In the genomic region with DNA sequence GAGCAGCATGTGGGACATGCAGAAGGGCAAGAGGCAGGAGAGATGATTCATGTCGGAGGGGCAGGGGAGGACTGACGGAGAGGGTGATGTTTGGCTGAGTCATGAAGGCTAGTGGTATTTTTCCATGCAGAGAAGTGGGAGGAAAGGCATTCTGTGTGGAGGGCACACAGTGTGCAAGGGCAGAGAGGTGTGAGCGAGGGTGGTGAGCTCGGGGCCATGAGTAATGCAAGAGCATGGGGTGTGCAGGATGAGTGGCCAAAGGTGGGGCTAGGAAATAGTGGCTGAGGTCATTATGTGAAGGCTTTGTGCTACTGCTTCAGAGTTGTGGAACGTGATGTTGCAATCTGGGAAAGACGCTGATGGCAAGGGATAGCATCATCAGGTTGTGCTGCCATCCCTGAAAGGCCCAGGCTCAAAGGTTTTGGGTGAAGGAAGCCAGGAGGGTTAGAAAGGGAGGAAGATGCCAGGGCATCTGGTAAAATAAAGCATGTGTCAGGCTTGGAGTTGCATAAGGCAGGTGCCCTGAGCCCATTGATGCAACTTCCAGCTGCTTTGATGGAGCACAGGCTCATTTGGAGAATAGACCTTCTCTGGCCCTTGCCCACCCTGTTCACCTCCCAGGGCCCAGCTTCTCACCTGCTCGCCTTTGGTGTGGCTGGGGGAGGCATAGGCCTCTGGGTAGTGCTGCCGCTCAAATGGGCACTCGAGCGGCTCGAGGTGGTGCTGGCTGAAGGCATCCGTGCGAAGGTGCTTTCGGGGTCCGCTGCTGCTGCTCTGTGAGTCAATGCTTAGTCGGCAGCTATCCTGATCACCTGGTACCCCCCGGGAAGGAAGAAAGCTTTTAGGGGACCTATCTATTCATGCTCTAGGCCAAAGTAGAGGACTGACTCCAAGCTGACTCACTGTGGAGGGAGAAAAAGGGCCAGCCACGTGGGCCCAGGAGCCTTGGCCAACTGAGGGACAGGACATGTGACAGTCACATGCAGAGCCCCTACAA, we compare ENCODE assay signal across 1 cellular context.
TF ChIP-seq lines count a peak whose summit lies in the region.

No MANE protein-coding gene starts in this region.

TF ChIP-seq in HepG2, 621 proteins besides CTCF, POLR2A, EP300 and RAD21 (continued from another document and continues in another):
- TF ChIP-seq, protein P1, sequence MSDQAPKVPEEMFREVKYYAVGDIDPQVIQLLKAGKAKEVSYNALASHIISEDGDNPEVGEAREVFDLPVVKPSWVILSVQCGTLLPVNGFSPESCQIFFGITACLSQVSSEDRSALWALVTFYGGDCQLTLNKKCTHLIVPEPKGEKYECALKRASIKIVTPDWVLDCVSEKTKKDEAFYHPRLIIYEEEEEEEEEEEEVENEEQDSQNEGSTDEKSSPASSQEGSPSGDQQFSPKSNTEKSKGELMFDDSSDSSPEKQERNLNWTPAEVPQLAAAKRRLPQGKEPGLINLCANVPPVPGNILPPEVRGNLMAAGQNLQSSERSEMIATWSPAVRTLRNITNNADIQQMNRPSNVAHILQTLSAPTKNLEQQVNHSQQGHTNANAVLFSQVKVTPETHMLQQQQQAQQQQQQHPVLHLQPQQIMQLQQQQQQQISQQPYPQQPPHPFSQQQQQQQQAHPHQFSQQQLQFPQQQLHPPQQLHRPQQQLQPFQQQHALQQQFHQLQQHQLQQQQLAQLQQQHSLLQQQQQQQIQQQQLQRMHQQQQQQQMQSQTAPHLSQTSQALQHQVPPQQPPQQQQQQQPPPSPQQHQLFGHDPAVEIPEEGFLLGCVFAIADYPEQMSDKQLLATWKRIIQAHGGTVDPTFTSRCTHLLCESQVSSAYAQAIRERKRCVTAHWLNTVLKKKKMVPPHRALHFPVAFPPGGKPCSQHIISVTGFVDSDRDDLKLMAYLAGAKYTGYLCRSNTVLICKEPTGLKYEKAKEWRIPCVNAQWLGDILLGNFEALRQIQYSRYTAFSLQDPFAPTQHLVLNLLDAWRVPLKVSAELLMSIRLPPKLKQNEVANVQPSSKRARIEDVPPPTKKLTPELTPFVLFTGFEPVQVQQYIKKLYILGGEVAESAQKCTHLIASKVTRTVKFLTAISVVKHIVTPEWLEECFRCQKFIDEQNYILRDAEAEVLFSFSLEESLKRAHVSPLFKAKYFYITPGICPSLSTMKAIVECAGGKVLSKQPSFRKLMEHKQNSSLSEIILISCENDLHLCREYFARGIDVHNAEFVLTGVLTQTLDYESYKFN (CRISPR knock-in tag; conservative IDR thresholded peaks at IDR 0.05), result peak; percentile 43; the same call in 1 of the 2 replicates
- TF ChIP-seq ADNP (CRISPR knock-in tag; IDR thresholded peaks at IDR 0.05) (no peak), CEBPG (CRISPR knock-in tag; IDR thresholded peaks at IDR 0.05) (peak; percentile 89), ZNF337 (CRISPR knock-in tag; IDR thresholded peaks at IDR 0.05; ENCODE audit: borderline replicate concordance, low read depth) (no peak), AKAP8 (CRISPR knock-in tag; IDR thresholded peaks at IDR 0.05) (no peak), ZNF607 (CRISPR knock-in tag; IDR thresholded peaks at IDR 0.05; ENCODE audit: borderline replicate concordance) (no peak), HNRNPH1 (optimal IDR thresholded peaks at IDR 0.05; ENCODE audit: low read depth, low read length) (no peak), MLLT10 (CRISPR knock-in tag; IDR thresholded peaks at IDR 0.05) (no peak), TCF7L2 (IDR thresholded peaks at IDR 0.05; ENCODE audit: low read depth, low read length) (no peak), ZNF230 (CRISPR knock-in tag; IDR thresholded peaks at IDR 0.05) (no peak), ZNF570 (CRISPR knock-in tag; IDR thresholded peaks at IDR 0.05; ENCODE audit: borderline replicate concordance) (no peak), IRF2 (CRISPR knock-in tag; IDR thresholded peaks at IDR 0.05) (peak; percentile 57; the same call in 1 of the 2 replicates), ZNF616 (CRISPR knock-in tag; IDR thresholded peaks at IDR 0.05; ENCODE audit: low read depth) (no peak), PCBP1 (IDR thresholded peaks at IDR 0.05; ENCODE audit: borderline replicate concordance, low read depth, low read length) (no peak), ZNF792 (CRISPR knock-in tag; IDR thresholded peaks at IDR 0.05) (no peak; the same call in 1 of the 2 replicates), CENPT (CRISPR knock-in tag; IDR thresholded peaks at IDR 0.05; ENCODE audit: low read depth) (no peak), ZNF431 (CRISPR knock-in tag; IDR thresholded peaks at IDR 0.05; ENCODE audit: borderline replicate concordance, low read depth) (peak; percentile 46; the same call in 1 of the 2 replicates), STAT5B (CRISPR knock-in tag; IDR thresholded peaks at IDR 0.05) (no peak), SMAD9 (CRISPR knock-in tag; IDR thresholded peaks at IDR 0.05) (no peak), ZNF256 (CRISPR knock-in tag; conservative IDR thresholded peaks at IDR 0.05) (no peak), TAF15 (IDR thresholded peaks at IDR 0.05; ENCODE audit: low read depth, low read length, poor library complexity, severe bottlenecking) (no peak), ELF3 (CRISPR knock-in tag; IDR thresholded peaks at IDR 0.05) (peak; percentile 59), ISL2 (CRISPR knock-in tag; IDR thresholded peaks at IDR 0.05) (no peak), ZFAT (CRISPR knock-in tag; conservative IDR thresholded peaks at IDR 0.05) (no peak), ZC3H4 (CRISPR knock-in tag; IDR thresholded peaks at IDR 0.05; ENCODE audit: borderline replicate concordance) (no peak)
- TF ChIP-seq, protein P2, sequence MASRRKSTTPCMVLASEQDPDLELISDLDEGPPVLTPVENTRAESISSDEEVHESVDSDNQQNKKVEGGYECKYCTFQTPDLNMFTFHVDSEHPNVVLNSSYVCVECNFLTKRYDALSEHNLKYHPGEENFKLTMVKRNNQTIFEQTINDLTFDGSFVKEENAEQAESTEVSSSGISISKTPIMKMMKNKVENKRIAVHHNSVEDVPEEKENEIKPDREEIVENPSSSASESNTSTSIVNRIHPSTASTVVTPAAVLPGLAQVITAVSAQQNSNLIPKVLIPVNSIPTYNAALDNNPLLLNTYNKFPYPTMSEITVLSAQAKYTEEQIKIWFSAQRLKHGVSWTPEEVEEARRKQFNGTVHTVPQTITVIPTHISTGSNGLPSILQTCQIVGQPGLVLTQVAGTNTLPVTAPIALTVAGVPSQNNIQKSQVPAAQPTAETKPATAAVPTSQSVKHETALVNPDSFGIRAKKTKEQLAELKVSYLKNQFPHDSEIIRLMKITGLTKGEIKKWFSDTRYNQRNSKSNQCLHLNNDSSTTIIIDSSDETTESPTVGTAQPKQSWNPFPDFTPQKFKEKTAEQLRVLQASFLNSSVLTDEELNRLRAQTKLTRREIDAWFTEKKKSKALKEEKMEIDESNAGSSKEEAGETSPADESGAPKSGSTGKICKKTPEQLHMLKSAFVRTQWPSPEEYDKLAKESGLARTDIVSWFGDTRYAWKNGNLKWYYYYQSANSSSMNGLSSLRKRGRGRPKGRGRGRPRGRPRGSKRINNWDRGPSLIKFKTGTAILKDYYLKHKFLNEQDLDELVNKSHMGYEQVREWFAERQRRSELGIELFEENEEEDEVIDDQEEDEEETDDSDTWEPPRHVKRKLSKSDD (CRISPR knock-in tag; IDR thresholded peaks at IDR 0.05; ENCODE audit: low read depth), result 0 out of 2 replicates have a peak, but pooled peaks have one; percentile 27
- TF ChIP-seq, protein P3, sequence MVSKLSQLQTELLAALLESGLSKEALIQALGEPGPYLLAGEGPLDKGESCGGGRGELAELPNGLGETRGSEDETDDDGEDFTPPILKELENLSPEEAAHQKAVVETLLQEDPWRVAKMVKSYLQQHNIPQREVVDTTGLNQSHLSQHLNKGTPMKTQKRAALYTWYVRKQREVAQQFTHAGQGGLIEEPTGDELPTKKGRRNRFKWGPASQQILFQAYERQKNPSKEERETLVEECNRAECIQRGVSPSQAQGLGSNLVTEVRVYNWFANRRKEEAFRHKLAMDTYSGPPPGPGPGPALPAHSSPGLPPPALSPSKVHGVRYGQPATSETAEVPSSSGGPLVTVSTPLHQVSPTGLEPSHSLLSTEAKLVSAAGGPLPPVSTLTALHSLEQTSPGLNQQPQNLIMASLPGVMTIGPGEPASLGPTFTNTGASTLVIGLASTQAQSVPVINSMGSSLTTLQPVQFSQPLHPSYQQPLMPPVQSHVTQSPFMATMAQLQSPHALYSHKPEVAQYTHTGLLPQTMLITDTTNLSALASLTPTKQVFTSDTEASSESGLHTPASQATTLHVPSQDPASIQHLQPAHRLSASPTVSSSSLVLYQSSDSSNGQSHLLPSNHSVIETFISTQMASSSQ (IDR thresholded peaks at IDR 0.05; ENCODE audit: low read depth), result no peak
- TF ChIP-seq, protein P3 (CRISPR knock-in tag; IDR thresholded peaks at IDR 0.05; ENCODE audit: borderline replicate concordance), result 0 out of 2 replicates have a peak, but pooled peaks have one; percentile 12
- TF ChIP-seq, protein P4, sequence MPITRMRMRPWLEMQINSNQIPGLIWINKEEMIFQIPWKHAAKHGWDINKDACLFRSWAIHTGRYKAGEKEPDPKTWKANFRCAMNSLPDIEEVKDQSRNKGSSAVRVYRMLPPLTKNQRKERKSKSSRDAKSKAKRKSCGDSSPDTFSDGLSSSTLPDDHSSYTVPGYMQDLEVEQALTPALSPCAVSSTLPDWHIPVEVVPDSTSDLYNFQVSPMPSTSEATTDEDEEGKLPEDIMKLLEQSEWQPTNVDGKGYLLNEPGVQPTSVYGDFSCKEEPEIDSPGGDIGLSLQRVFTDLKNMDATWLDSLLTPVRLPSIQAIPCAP (CRISPR knock-in tag; IDR thresholded peaks at IDR 0.05; ENCODE audit: low read depth), result no peak
- TF ChIP-seq, protein P5, sequence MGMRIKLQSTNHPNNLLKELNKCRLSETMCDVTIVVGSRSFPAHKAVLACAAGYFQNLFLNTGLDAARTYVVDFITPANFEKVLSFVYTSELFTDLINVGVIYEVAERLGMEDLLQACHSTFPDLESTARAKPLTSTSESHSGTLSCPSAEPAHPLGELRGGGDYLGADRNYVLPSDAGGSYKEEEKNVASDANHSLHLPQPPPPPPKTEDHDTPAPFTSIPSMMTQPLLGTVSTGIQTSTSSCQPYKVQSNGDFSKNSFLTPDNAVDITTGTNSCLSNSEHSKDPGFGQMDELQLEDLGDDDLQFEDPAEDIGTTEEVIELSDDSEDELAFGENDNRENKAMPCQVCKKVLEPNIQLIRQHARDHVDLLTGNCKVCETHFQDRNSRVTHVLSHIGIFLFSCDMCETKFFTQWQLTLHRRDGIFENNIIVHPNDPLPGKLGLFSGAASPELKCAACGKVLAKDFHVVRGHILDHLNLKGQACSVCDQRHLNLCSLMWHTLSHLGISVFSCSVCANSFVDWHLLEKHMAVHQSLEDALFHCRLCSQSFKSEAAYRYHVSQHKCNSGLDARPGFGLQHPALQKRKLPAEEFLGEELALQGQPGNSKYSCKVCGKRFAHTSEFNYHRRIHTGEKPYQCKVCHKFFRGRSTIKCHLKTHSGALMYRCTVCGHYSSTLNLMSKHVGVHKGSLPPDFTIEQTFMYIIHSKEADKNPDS (CRISPR knock-in tag; IDR thresholded peaks at IDR 0.05), result no peak
- TF ChIP-seq, protein P6, sequence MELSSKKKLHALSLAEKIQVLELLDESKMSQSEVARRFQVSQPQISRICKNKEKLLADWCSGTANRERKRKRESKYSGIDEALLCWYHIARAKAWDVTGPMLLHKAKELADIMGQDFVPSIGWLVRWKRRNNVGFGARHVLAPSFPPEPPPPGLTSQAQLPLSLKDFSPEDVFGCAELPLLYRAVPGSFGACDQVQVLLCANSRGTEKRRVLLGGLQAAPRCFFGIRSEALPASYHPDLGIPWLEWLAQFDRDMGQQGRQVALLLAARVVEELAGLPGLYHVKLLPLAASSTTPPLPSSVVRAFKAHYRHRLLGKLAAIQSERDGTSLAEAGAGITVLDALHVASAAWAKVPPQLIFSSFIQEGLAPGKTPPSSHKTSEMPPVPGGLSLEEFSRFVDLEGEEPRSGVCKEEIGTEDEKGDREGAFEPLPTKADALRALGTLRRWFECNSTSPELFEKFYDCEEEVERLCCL (CRISPR knock-in tag; IDR thresholded peaks at IDR 0.05; ENCODE audit: borderline replicate concordance), result no peak
- TF ChIP-seq, protein P7, sequence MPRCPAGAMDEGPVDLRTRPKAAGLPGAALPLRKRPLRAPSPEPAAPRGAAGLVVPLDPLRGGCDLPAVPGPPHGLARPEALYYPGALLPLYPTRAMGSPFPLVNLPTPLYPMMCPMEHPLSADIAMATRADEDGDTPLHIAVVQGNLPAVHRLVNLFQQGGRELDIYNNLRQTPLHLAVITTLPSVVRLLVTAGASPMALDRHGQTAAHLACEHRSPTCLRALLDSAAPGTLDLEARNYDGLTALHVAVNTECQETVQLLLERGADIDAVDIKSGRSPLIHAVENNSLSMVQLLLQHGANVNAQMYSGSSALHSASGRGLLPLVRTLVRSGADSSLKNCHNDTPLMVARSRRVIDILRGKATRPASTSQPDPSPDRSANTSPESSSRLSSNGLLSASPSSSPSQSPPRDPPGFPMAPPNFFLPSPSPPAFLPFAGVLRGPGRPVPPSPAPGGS (CRISPR knock-in tag; IDR thresholded peaks at IDR 0.05), result no peak
- TF ChIP-seq, protein P8, sequence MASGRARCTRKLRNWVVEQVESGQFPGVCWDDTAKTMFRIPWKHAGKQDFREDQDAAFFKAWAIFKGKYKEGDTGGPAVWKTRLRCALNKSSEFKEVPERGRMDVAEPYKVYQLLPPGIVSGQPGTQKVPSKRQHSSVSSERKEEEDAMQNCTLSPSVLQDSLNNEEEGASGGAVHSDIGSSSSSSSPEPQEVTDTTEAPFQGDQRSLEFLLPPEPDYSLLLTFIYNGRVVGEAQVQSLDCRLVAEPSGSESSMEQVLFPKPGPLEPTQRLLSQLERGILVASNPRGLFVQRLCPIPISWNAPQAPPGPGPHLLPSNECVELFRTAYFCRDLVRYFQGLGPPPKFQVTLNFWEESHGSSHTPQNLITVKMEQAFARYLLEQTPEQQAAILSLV (CRISPR knock-in tag; IDR thresholded peaks at IDR 0.05; ENCODE audit: borderline replicate concordance), result no peak
